Comparison of ENCODE assay signal across 21 cellular contexts in genomic region chr5:122465994-122466393, GRCh38.
DNase-seq lines count a peak whose midpoint lies in the region; ATAC-seq and TF ChIP-seq lines count a peak whose summit lies in the region.
"Had no signal": no experiment of that assay in that cellular context is flagged by ENCODE, and none has a peak within 500 bp of the region (broad histone marks: within the 10 kb centered on the region; RNA-seq: fewer than 3 reads in every experiment).

No MANE protein-coding gene starts in this region.

- H3K18ac ChIP-seq in mesendoderm (ENCODE audit: low read length): no peak overlapping the region

- H3K9me2 ChIP-seq in GM23338 (ENCODE audit: insufficient read depth): no peaks in the 10 kb centered on the region

- H3K4me1 ChIP-seq in GM23338 (ENCODE audit: insufficient read depth) (peaks cover 37% of the 10 kb centered on the region), HEK293 (ENCODE audit: control insufficient read depth, insufficient read depth, low read length) (peaks cover 8% of the 10 kb centered on the region; the same call in 1 of the 2 replicates), mesendoderm (ENCODE audit: control insufficient read depth, low read depth, low read length) (no peaks in the 10 kb centered on the region)
- H3K4me1 ChIP-seq: A549, BE2C had no signal

- H3K4me1 Mint-ChIP-seq in GM23338 (peaks cover 37% of the 10 kb centered on the region), endothelial cell (ENCODE audit: unreplicated experiment) (no peaks in the 10 kb centered on the region), nephron (peaks cover 51% of the 10 kb centered on the region)
- H3K4me1 Mint-ChIP-seq: CD14-positive monocyte; CD8-positive, alpha-beta memory T cell had no signal

- no peak for TF ChIP-seq CTCF in GM23338 (conservative IDR thresholded peaks at IDR 0.05; ENCODE audit: low read depth in 2 of 2)
- TF ChIP-seq CTCF in HEK293 (tag by site-specific recombination; IDR thresholded peaks at IDR 0.05): no peak
- TF ChIP-seq CTCF in endothelial cell (IDR thresholded peaks at IDR 0.05; ENCODE audit: unreplicated experiment): no peak
- TF ChIP-seq CTCF in nephron (IDR thresholded peaks at IDR 0.05; ENCODE audit: unreplicated experiment in 3 of 3): no peak

- no peaks in the 10 kb centered on the region for H3K36me3 ChIP-seq in GM23338 (ENCODE audit: insufficient read depth)
- H3K36me3 ChIP-seq in HEK293 (ENCODE audit: control insufficient read depth in 2 of 2, insufficient read depth in 1 of 2, low read length in 2 of 2): peaks cover 0 to 3% of the 10 kb centered on the region in 2 experiments; a peak in 1 of 3 replicates
- H3K36me3 ChIP-seq in mesendoderm (ENCODE audit: control insufficient read depth, insufficient read depth, low read length): no peaks in the 10 kb centered on the region
- H3K36me3 ChIP-seq: BE2C; BLaER1 treated with 17β-estradiol and CSF1 and Interleukin-3, amounts not matched to agents 10 nM and 100 nM had no signal

- H3K9ac ChIP-seq in mesendoderm (ENCODE audit: low read length): no peak overlapping the region
- H3K9ac ChIP-seq: BLaER1 treated with 17β-estradiol and CSF1 and Interleukin-3, amounts not matched to agents 10 nM and 100 nM had no signal

- H3K36me3 Mint-ChIP-seq in GM23338 (ENCODE audit: low read depth) (peaks cover 7% of the 10 kb centered on the region; the same call in 2 of the 3 replicates), endothelial cell (ENCODE audit: low read depth, unreplicated experiment) (peaks cover 38% of the 10 kb centered on the region), nephron (ENCODE audit: low read depth) (peaks cover 22% of the 10 kb centered on the region)
- H3K36me3 Mint-ChIP-seq: CD14-positive monocyte; CD8-positive, alpha-beta memory T cell had no signal

- CTCF ChIA-PET in HEK293 (lab: Yijun Ruan, JAX): no interaction called here

- ATAC-seq in GM23338: peak; percentile 53
- no peak for ATAC-seq in GM18520 (IDR thresholded peaks at IDR 0.05; ENCODE audit: unreplicated experiment)
- ATAC-seq: A549, HCT116 had no signal

- H2AK5ac ChIP-seq in mesendoderm (ENCODE audit: low read length): no peak overlapping the region

- no peak overlapping the region for H2BK5ac ChIP-seq in mesendoderm (ENCODE audit: low read length)

- H3K79me2 ChIP-seq in GM23338 (replicated peaks; ENCODE audit: insufficient read depth) (no peaks in the 10 kb centered on the region), mesendoderm (ENCODE audit: control insufficient read depth, insufficient read depth, low read length) (no peaks in the 10 kb centered on the region)

- H4K5ac ChIP-seq in mesendoderm (ENCODE audit: low read length): no peak overlapping the region

- H3K9me3 Mint-ChIP-seq in GM23338 (no peaks in the 10 kb centered on the region; the same call in 2 of the 3 replicates), endothelial cell (ENCODE audit: unreplicated experiment) (no peaks in the 10 kb centered on the region), nephron (no peaks in the 10 kb centered on the region)
- H3K9me3 Mint-ChIP-seq: CD4-positive, alpha-beta T cell; CD8-positive, alpha-beta memory T cell; HFFc6 had no signal

- POLR2A ChIA-PET in HEK293 (lab: Yijun Ruan, JAX): no interaction called here

- H3K27me3 Mint-ChIP-seq in GM23338 (ENCODE audit: insufficient read depth, low read depth, poor library complexity) (peaks cover 7% of the 10 kb centered on the region), endothelial cell (ENCODE audit: unreplicated experiment) (peaks cover 4% of the 10 kb centered on the region), nephron (ENCODE audit: low read depth) (no peaks in the 10 kb centered on the region)

- H3K27ac ChIP-seq in GM23338 (ENCODE audit: low read depth) (no peak overlapping the region), HEK293 (ENCODE audit: extremely low read depth, low read depth, low read length) (no peak overlapping the region), mesendoderm (ENCODE audit: low read depth, low read length) (no peak overlapping the region)
- H3K27ac ChIP-seq: A549; BLaER1 treated with 17β-estradiol and CSF1 and Interleukin-3, amounts not matched to agents 10 nM and 100 nM had no signal

- H3K27ac Mint-ChIP-seq in GM23338 (no peak overlapping the region), endothelial cell (ENCODE audit: unreplicated experiment) (no peak overlapping the region), nephron (peak overlapping the region; percentile 80 to 95 (median 91))
- H3K27ac Mint-ChIP-seq: CD14-positive monocyte; CD4-positive, alpha-beta T cell; CD8-positive, alpha-beta memory T cell; HFFc6 had no signal

- no peak overlapping the region for H3K4me3 Mint-ChIP-seq in GM23338
- H3K4me3 Mint-ChIP-seq in endothelial cell (ENCODE audit: unreplicated experiment): peak overlapping the region; percentile 53
- H3K4me3 Mint-ChIP-seq in nephron: no peak overlapping the region
- H3K4me3 Mint-ChIP-seq: CD14-positive monocyte; CD4-positive, alpha-beta T cell; CD8-positive, alpha-beta memory T cell; HFFc6 had no signal

- no peak overlapping the region for H3K56ac ChIP-seq in mesendoderm (ENCODE audit: low read length)

- H3K27me3 ChIP-seq in GM23338 (ENCODE audit: insufficient read depth) (no peaks in the 10 kb centered on the region), mesendoderm (ENCODE audit: insufficient read depth, low read length, poor library complexity) (no peaks in the 10 kb centered on the region)
- H3K27me3 ChIP-seq: BLaER1 treated with 17β-estradiol and CSF1 and Interleukin-3, amounts not matched to agents 10 nM and 100 nM had no signal

- no CpG with 5 or more reads among the region's 4 CpGs for WGBS in mesendoderm (ENCODE audit: extremely low coverage, insufficient coverage, low lambda C conversion rate)

- H3K4me3 ChIP-seq in GM23338: no peak overlapping the region
- H3K4me3 ChIP-seq in HEK293 (ENCODE audit: low read depth, low read length): no peak overlapping the region
- no peak overlapping the region for H3K4me3 ChIP-seq in mesendoderm (ENCODE audit: low read length)
- H3K4me3 ChIP-seq: A549; BLaER1 treated with 17β-estradiol and CSF1 and Interleukin-3, amounts not matched to agents 10 nM and 100 nM had no signal

- no peak overlapping the region for H3K4ac ChIP-seq in mesendoderm (ENCODE audit: low read depth, low read length)

- no peak overlapping the region for H3K23ac ChIP-seq in mesendoderm (ENCODE audit: low read length)

- H3K4me2 ChIP-seq in GM23338 (no peak overlapping the region), mesendoderm (ENCODE audit: low read length) (no peak overlapping the region)
- H3K4me2 ChIP-seq: A549; BLaER1 treated with 17β-estradiol and CSF1 and Interleukin-3, amounts not matched to agents 10 nM and 100 nM had no signal

- no peak overlapping the region for H4K8ac ChIP-seq in mesendoderm (ENCODE audit: low read depth, low read length)

- no peaks in the 10 kb centered on the region for H3K79me1 ChIP-seq in mesendoderm (ENCODE audit: low read length)

- no peaks in the 10 kb centered on the region for H3K9me3 ChIP-seq in HEK293 (ENCODE audit: control insufficient read depth, insufficient read depth, low read depth, low read length)
- H3K9me3 ChIP-seq: A549; BE2C; BLaER1 treated with 17β-estradiol and CSF1 and Interleukin-3, amounts not matched to agents 10 nM and 100 nM had no signal

- H2BK120ac ChIP-seq in mesendoderm (ENCODE audit: low read depth, low read length): no peak overlapping the region

- no peaks in the 10 kb centered on the region for H4K20me1 ChIP-seq in GM23338 (replicated peaks; ENCODE audit: insufficient read depth)
- H4K20me1 ChIP-seq: BLaER1 treated with 17β-estradiol and CSF1 and Interleukin-3, amounts not matched to agents 10 nM and 100 nM had no signal

- H2BK15ac ChIP-seq in mesendoderm (replicated peaks; ENCODE audit: low read depth): no peak overlapping the region

- DNase-seq in GM23338 (ENCODE audit: low spot score) (peak; percentile 32), endothelial cell (ENCODE audit: low spot score) (no peak), mesendoderm (no peak)
- no peak for DNase-seq in activated effector memory CD4-positive, alpha-beta T cell treated with anti-CD3 and anti-CD28 coated beads, Interleukin-2, amount 50 U/mL, for 16 hours
- DNase-seq: 8988T; ACHN; AML-193; BE2C; CD4-positive, alpha-beta T cell; CD8-positive, alpha-beta memory T cell; DMS153; DND-41; H7; HFFc6 had no signal

- H2AFZ ChIP-seq in GM23338: no peak overlapping the region

- H3F3A ChIP-seq in GM23338 (replicated peaks; ENCODE audit: low read depth): no peaks in the 10 kb centered on the region

TF ChIP-seq in GM23338, 12 proteins besides CTCF, POLR2A, EP300 and RAD21 (continues in another document):
- TF ChIP-seq POLR2AphosphoS5 (IDR thresholded peaks at IDR 0.05; ENCODE audit: low read depth): no peak
- no peak for TF ChIP-seq CREB1 (CRISPR knock-in tag; IDR thresholded peaks at IDR 0.05; ENCODE audit: low read depth)
- TF ChIP-seq ZNF331 (CRISPR knock-in tag; IDR thresholded peaks at IDR 0.05; ENCODE audit: low read depth): no peak
- no peak for TF ChIP-seq NANOG (IDR thresholded peaks at IDR 0.05; ENCODE audit: borderline replicate concordance)
- no peak for TF ChIP-seq STAT1 (IDR thresholded peaks at IDR 0.05; ENCODE audit: unreplicated experiment)
- no peak for TF ChIP-seq ZNF114 (CRISPR knock-in tag; IDR thresholded peaks at IDR 0.05)

TF ChIP-seq in HEK293, 187 proteins besides CTCF, POLR2A, EP300 and RAD21 (continues in another document):
- TF ChIP-seq PRDM6 (tag by site-specific recombination; IDR thresholded peaks at IDR 0.05) (peak; percentile 83), ZSCAN5A (tag by site-specific recombination; IDR thresholded peaks at IDR 0.05) (no peak)

Comparison
In these comparisons a context has a peak if more than half of its experiments do, and no peak if none do; other contexts are left out.
1. H3K27ac Mint-ChIP-seq: peak in nephron (3 of 3); none in GM23338 (single experiment) and endothelial cell (single experiment).